In the genomic region with DNA sequence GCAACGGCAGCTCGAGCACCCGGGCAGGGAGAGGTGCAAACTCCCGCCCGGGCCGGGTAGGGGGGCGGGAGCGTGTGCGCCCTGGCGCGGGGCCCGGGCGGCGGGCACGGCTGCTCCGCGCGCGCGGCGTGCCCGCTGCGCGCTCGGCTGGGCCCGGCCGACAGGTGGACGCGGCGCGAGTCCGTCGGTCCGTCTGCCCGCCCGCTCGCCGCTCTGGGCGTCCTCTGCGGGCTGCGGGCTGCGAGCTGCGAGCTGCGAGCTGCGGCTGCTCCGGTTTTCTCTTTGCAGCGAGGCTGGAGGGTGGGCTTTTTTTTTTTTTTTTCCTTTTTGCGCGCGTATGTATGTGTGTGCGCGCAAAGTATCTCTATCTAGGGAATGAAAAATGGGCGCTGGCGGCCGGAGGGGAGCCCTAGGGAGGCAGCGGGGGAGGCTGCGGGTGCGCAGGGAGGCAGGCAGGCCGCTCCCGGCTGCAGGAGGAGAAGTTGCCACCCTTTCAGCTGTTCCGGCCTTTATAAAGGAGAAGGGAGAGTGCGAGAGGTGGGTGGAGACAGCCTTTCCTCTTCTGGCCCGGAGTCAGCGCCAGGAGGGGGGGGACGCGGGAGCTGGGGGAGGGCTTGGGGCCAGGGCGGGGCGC, we compare ENCODE assay signal across 8 cellular contexts. TPM values are rescaled to one million over a fixed set of nuclear protein-coding genes. Genes with fewer than 3 reads are reported as not detected.
DNase-seq lines count a peak whose midpoint lies in the region; ATAC-seq, FAIRE-seq and TF ChIP-seq lines count a peak whose summit lies in the region.

Gene PDGFB (minus strand): TSS at position 487 of the 634 bp plus-strand sequence. CDS start 1,019 bp downstream, outside the sequence.

- H3K4me2 ChIP-seq in smooth muscle cell, result peak within 1 kb of the TSS; percentile 88

- H3K27ac Mint-ChIP-seq in CD8-positive, alpha-beta T cell, result peak within 1 kb of the TSS; percentile 80
- H3K27ac Mint-ChIP-seq in brain, result peak within 1 kb of the TSS in 4 of 5 experiments; percentile 74 to 88 (median 82)

- H3K36me3 ChIP-seq in CD8-positive, alpha-beta T cell (ENCODE audit: insufficient read depth, low read length), result no peaks in the 10 kb centered on the region
- H3K36me3 ChIP-seq in kidney (ENCODE audit: control insufficient read depth in 1 of 2, insufficient read depth in 2 of 2, low read length in 2 of 2) (no peaks in the 10 kb centered on the region), smooth muscle cell (ENCODE audit: low read depth) (no peaks in the 10 kb centered on the region)

- peaks cover 2% of the 10 kb centered on the region for H3K36me3 Mint-ChIP-seq in CD8-positive, alpha-beta T cell
- no peaks in the 10 kb centered on the region for H3K36me3 Mint-ChIP-seq in brain

- peak within 1 kb of the TSS; percentile 37 to 82 for H3K9ac ChIP-seq in kidney (ENCODE audit: low read length in 2 of 2)
- H3K9ac ChIP-seq in smooth muscle cell (ENCODE audit: low read depth), result no peak within 1 kb of the TSS

- peaks cover 33% of the 10 kb centered on the region for H3K4me1 ChIP-seq in CD8-positive, alpha-beta T cell (ENCODE audit: insufficient read depth, low read length)
- H3K4me1 ChIP-seq in kidney (ENCODE audit: control insufficient read depth in 1 of 2, insufficient read depth in 1 of 2, low read depth in 1 of 2, low read length in 2 of 2), result peaks cover 7 to 30% of the 10 kb centered on the region in 2 donors
- peaks cover 24% of the 10 kb centered on the region for H3K4me1 ChIP-seq in smooth muscle cell (ENCODE audit: low read depth)

- intact Hi-C loops in CD8-positive, alpha-beta T cell (cut with DNase I, micrococcal nuclease), result loop anchor here (5.0 to 10.0 kb wide), 3 partner anchors 37 to 803 kb away; partner anchors contain the start of gene ATF4 (in 1 of the 2)
- intact Hi-C loops in kidney (cut with DNase I), result no loop called here

- H3K4me1 Mint-ChIP-seq in CD8-positive, alpha-beta T cell (ENCODE audit: low read depth), result peaks cover 41% of the 10 kb centered on the region
- H3K4me1 Mint-ChIP-seq in brain, result peaks cover 41% of the 10 kb centered on the region

- no peaks in the 10 kb centered on the region for H3F3A ChIP-seq in smooth muscle cell (ENCODE audit: low read depth)

- no peak for FAIRE-seq in kidney (lab: Jason Lieb, UNC)

- H3K27me3 ChIP-seq in CD8-positive, alpha-beta T cell (ENCODE audit: insufficient read depth, low read length), result peaks cover 3% of the 10 kb centered on the region
- H3K27me3 ChIP-seq in smooth muscle cell (ENCODE audit: low read depth), result peaks cover 60% of the 10 kb centered on the region

- ATAC-seq in CD8-positive, alpha-beta T cell, result no peak
- ATAC-seq in HG02885 (IDR thresholded peaks at IDR 0.05; ENCODE audit: poor library complexity, unreplicated experiment) (no peak), GM21423 (IDR thresholded peaks at IDR 0.05; ENCODE audit: unreplicated experiment) (no peak)

- no peaks in the 10 kb centered on the region for H3K9me3 Mint-ChIP-seq in CD8-positive, alpha-beta T cell
- H3K9me3 Mint-ChIP-seq in brain, result peaks cover 0 to 10% (median 0%) of the 10 kb centered on the region in 5 experiments

- no peak for DNase-seq in CD8-positive, alpha-beta T cell
- DNase-seq in LHCN-M2 (ENCODE audit: low read depth) (peak; percentile 45), kidney (no peak), smooth muscle cell (lab: John Stamatoyannopoulos, UW; ENCODE audit: unreplicated experiment) (no peak), dedifferentiated amniotic fluid mesenchymal stem cell (ENCODE audit: extremely low spot score) (no peak)

- 0% methylated on average over 47 of the region's 68 CpGs for WGBS in smooth muscle cell (ENCODE audit: low lambda C conversion rate)

- no peaks in the 10 kb centered on the region for H4K20me1 ChIP-seq in smooth muscle cell (ENCODE audit: low read depth)

- CTCF ChIA-PET in CD8-positive, alpha-beta T cell (lab: Charles Lee), result interaction anchor here (0.8 to 1.6 kb wide), 4 partner anchors 62 to 73 kb away, joined by 3 to 4 read pairs (median 4); no protein-coding TSS in a partner anchor

- peaks cover 5% of the 10 kb centered on the region for H3K27me3 Mint-ChIP-seq in CD8-positive, alpha-beta T cell (ENCODE audit: low read depth)
- H3K27me3 Mint-ChIP-seq in brain, result peaks cover 72% of the 10 kb centered on the region

- H2AFZ ChIP-seq in smooth muscle cell (ENCODE audit: low read depth), result no peak within 1 kb of the TSS

- no peak for TF ChIP-seq CTCF in CD8-positive, alpha-beta T cell (IDR thresholded peaks at IDR 0.05)
- TF ChIP-seq CTCF in brain (conservative IDR thresholded peaks at IDR 0.05) (no peak), kidney (IDR thresholded peaks at IDR 0.05; ENCODE audit: borderline replicate concordance, extremely low read depth, insufficient read depth) (no peak), smooth muscle cell (IDR thresholded peaks at IDR 0.05; ENCODE audit: borderline replicate concordance, insufficient read depth, poor library complexity, severe bottlenecking) (no peak)

- POLR2A ChIA-PET in CD8-positive, alpha-beta T cell (lab: Charles Lee), result interaction anchor here (0.6 to 2.5 kb wide), 8 partner anchors 8 to 933 kb away, joined by 3 to 14 read pairs (median 5); partner anchors contain the start of genes RPL3 and TNRC6B

- no peak within 1 kb of the TSS for H3K27ac ChIP-seq in CD8-positive, alpha-beta T cell (ENCODE audit: low read depth, low read length)
- H3K27ac ChIP-seq in kidney (ENCODE audit: low read depth in 2 of 2, low read length in 2 of 2), result peak within 1 kb of the TSS; percentile 82 to 88
- no peak within 1 kb of the TSS for H3K27ac ChIP-seq in smooth muscle cell (ENCODE audit: low read depth)

- H3K4me3 Mint-ChIP-seq in CD8-positive, alpha-beta T cell, result peak within 1 kb of the TSS; percentile 93
- peak within 1 kb of the TSS; percentile 82 to 91 (median 89) for H3K4me3 Mint-ChIP-seq in brain

- no peaks in the 10 kb centered on the region for H3K9me3 ChIP-seq in CD8-positive, alpha-beta T cell (ENCODE audit: low read length)
- H3K9me3 ChIP-seq in kidney (ENCODE audit: control insufficient read depth in 1 of 2, low read length in 2 of 2) (no peaks in the 10 kb centered on the region), smooth muscle cell (replicated peaks; ENCODE audit: low read depth) (no peaks in the 10 kb centered on the region)

- no peaks in the 10 kb centered on the region for H3K79me2 ChIP-seq in smooth muscle cell (ENCODE audit: low read depth)

- H3K4me3 ChIP-seq in CD8-positive, alpha-beta T cell (ENCODE audit: low read depth, low read length), result peak within 1 kb of the TSS; percentile 48
- H3K4me3 ChIP-seq in kidney (ENCODE audit: low read length in 2 of 2) (peak within 1 kb of the TSS; percentile 67 to 68), smooth muscle cell (peak within 1 kb of the TSS; percentile 56)

RNA-seq across cellular contexts. Expression of gene PDGFB, which starts in this region (rescaled TPM):
- 1 to 10 TPM; 1.8 to 2.4 TPM for total RNA-seq in CD8-positive, alpha-beta T cell
- total RNA-seq in LHCN-M2 (2014; rRNA removed) (1.2 and 4.1 TPM in 2 replicates), kidney (14.2 TPM), smooth muscle cell (1.9 and 2.1 TPM in 2 replicates)
- 2.8 TPM for polyA plus RNA-seq in LHCN-M2 (2012)
- polyA plus RNA-seq in brain (ENCODE audit: insufficient read depth, low read depth, low replicate concordance) (8.2 TPM), kidney (ENCODE audit: insufficient read depth, low read depth, low replicate concordance) (10.4 TPM), smooth muscle cell (0.31 and 3.0 TPM in 2 replicates)

Comparison
In these comparisons a context has a peak if more than half of its experiments do, and no peak if none do; other contexts are left out.
1. H3K27ac ChIP-seq: peak in kidney (2 of 2); none in CD8-positive, alpha-beta T cell (single experiment) and smooth muscle cell (single experiment).
2. Peak in every context shown above with its lines, with median percentiles within 50 percentile points of each other: H3K4me3 ChIP-seq.